ENCODE assay signal across 8 cellular contexts in genomic region chr19:39038098-39038497, GRCh38. TPM values are rescaled to one million over a fixed set of nuclear protein-coding genes. Genes with fewer than 3 reads are reported as not detected.
DNase-seq lines count a peak whose midpoint lies in the region; ATAC-seq and TF ChIP-seq lines count a peak whose summit lies in the region.

No MANE protein-coding gene starts in this region.

- H3K27me3 ChIP-seq in hepatocyte: no peaks in the 10 kb centered on the region
- peaks cover 29% of the 10 kb centered on the region for H3K27me3 ChIP-seq in transverse colon

- H3K4me2 ChIP-seq in hepatocyte: peak overlapping the region; percentile 41

- TF ChIP-seq EP300 in transverse colon (IDR thresholded peaks at IDR 0.05; ENCODE audit: low read depth): no peak

- no peaks in the 10 kb centered on the region for H3K79me2 ChIP-seq in hepatocyte

- ATAC-seq in GM21737 (IDR thresholded peaks at IDR 0.05; ENCODE audit: unreplicated experiment) (no peak), GM18909 (IDR thresholded peaks at IDR 0.05; ENCODE audit: poor library complexity, unreplicated experiment) (no peak)

- no peak overlapping the region for H3K4me3 ChIP-seq in hepatocyte
- H3K4me3 ChIP-seq in transverse colon: no peak overlapping the region

- no peak for DNase-seq in GM10248 (ENCODE audit: extremely low spot score)
- peak; percentile 70 for DNase-seq in SK-MEL-5 (ENCODE audit: low read depth, low spot score)
- peak; percentile 74 for DNase-seq in hepatocyte (ENCODE audit: low spot score)
- peak; percentile 9 for DNase-seq in transverse colon
- no peak for DNase-seq in activated naive CD4-positive, alpha-beta T cell treated with anti-CD3 and anti-CD28 coated beads, Interleukin-2, amount 50 U/mL, for 16 hours

- no peak for TF ChIP-seq POLR2A in transverse colon (IDR thresholded peaks at IDR 0.05)

- H4K20me1 ChIP-seq in hepatocyte (ENCODE audit: insufficient read depth, poor library complexity, severe bottlenecking): no peaks in the 10 kb centered on the region

- CTCF ChIA-PET in GM10248 (lab: Yijun Ruan, JAX): interaction anchor here (0.7 to 2.6 kb wide), 7 partner anchors 10 to 360 kb away, joined by 3 to 11 read pairs (median 4); no protein-coding TSS in a partner anchor

- TF ChIP-seq CTCF in 22Rv1 (IDR thresholded peaks at IDR 0.05) (peak; percentile 51), GM10248 (IDR thresholded peaks at IDR 0.05; ENCODE audit: control extremely low read depth, extremely low read depth, low read depth, missing control alignments) (peak; percentile 13), hepatocyte (IDR thresholded peaks at IDR 0.05; ENCODE audit: poor library complexity) (peak; percentile 36), transverse colon (IDR thresholded peaks at IDR 0.05) (no peak)

- in situ Hi-C loops in SK-MEL-5 (cut with HindIII; ENCODE audit: low pct_unique_long_range_greater_than_20kb, low sequenced_read_pairs) (no loop called here), transverse colon (cut with MboI; ENCODE audit: low pct_ligation_motif_present in 1 of 4, low pct_unique_long_range_greater_than_20kb in 1 of 4, low sequenced_read_pairs in 3 of 4) (no loop called here)

- intact Hi-C loops in transverse colon (cut with DNase I; ENCODE audit: low total_unique reads): no loop called here

- no peaks in the 10 kb centered on the region for H3K36me3 ChIP-seq in hepatocyte (replicated peaks; ENCODE audit: insufficient read depth, low read depth)
- no peaks in the 10 kb centered on the region for H3K36me3 ChIP-seq in transverse colon

- 16% methylated on average over 9 of the region's 9 CpGs for WGBS in hepatocyte (ENCODE audit: low lambda C conversion rate, missing lambda C conversion rate)
- 10% methylated on average over 9 of the region's 9 CpGs; no CpG with 5 or more reads in 1 of the 2 donors for WGBS in transverse colon (ENCODE audit: low coverage in 1 of 2), 2 donors

- no peaks in the 10 kb centered on the region for H3K9me2 ChIP-seq in hepatocyte (replicated peaks; ENCODE audit: insufficient read depth)

- no peaks in the 10 kb centered on the region for H3K9me3 ChIP-seq in hepatocyte (ENCODE audit: low read depth)
- H3K9me3 ChIP-seq in transverse colon: no peaks in the 10 kb centered on the region

- H2AFZ ChIP-seq in hepatocyte: no peak overlapping the region

- H3K4me1 ChIP-seq in hepatocyte (ENCODE audit: insufficient read depth) (peaks cover 7% of the 10 kb centered on the region), transverse colon (peaks cover 0 to 1% (median 0%) of the 10 kb centered on the region in 4 donors)

- POLR2A ChIA-PET in GM10248 (lab: Yijun Ruan, JAX): no interaction called here

- H3K27ac ChIP-seq in 22Rv1 (no peak overlapping the region), hepatocyte (no peak overlapping the region), transverse colon (no peak overlapping the region)

RNA-seq across cellular contexts. Expression of gene FBXO27, which starts 5.7 kb away (rescaled TPM):
- 0.32 and 1.0 TPM in 2 replicates for total RNA-seq in SK-MEL-5 (2014; rRNA removed; shearing (Covaris generic))
- 3.5 and 3.9 TPM in 2 replicates for polyA plus RNA-seq in SK-MEL-5 (2015; cell fraction: cytosol; rRNA removed)
- 0.33 and 2.3 TPM in 2 replicates for polyA plus RNA-seq in SK-MEL-5 (2015; cell fraction: nucleus; rRNA removed)
- 6.7 and 15.2 TPM in 2 replicates for total RNA-seq in hepatocyte
- 10.3 and 11.0 TPM in 2 replicates for polyA plus RNA-seq in hepatocyte
- 1 to 10 TPM in 2 of 4 donors, under 1 TPM in 1, not detected in 1; 0.14 to 1.5 (median 1.1) TPM for total RNA-seq in transverse colon

RNA-seq across cellular contexts. Expression of gene ACP7, which starts 46.1 kb away (rescaled TPM):
- total RNA-seq in SK-MEL-5 (2014; rRNA removed; shearing (Covaris generic)): 0.05 TPM in 1 of 2 replicates, not detected in the other
- polyA plus RNA-seq in SK-MEL-5 (2015; cell fraction: cytosol; rRNA removed): 0.15 TPM in 1 of 2 replicates, not detected in the other
- polyA plus RNA-seq in SK-MEL-5 (2015; cell fraction: nucleus; rRNA removed): not detected in 2 replicates
- 0.16 and 0.23 TPM in 2 replicates for total RNA-seq in hepatocyte
- polyA plus RNA-seq in hepatocyte: 0.13 and 0.21 TPM in 2 replicates
- not detected for total RNA-seq in transverse colon

Comparison
In these comparisons a context has a peak if more than half of its experiments do, and no peak if none do; other contexts are left out.
1. CTCF ChIP-seq: peak in 22Rv1 (single experiment), GM10248 (single experiment) and hepatocyte (single experiment); none in transverse colon (0 of 5).
2. DNase-seq: peak in SK-MEL-5 (single experiment), hepatocyte (single experiment) and transverse colon (single experiment); none in GM10248 (single experiment) and activated naive CD4-positive, alpha-beta T cell treated with anti-CD3 and anti-CD28 coated beads, Interleukin-2, amount 50 U/mL, for 16 hours (single experiment).